In genomic region chr14:55532645-55533309, GRCh38 we compare ENCODE assay signal across 15 cellular contexts. TPM values are rescaled to one million over a fixed set of nuclear protein-coding genes. Genes with fewer than 3 reads are reported as not detected.
DNase-seq lines count a peak whose midpoint lies in the region; ATAC-seq and TF ChIP-seq lines count a peak whose summit lies in the region.
"Had no signal": no experiment of that assay in that cellular context is flagged by ENCODE, and none has a peak within 500 bp of the region (broad histone marks: within the 10 kb centered on the region; RNA-seq: fewer than 3 reads in every experiment).

No MANE protein-coding gene starts in this region.

- no peaks in the 10 kb centered on the region for H3K79me2 ChIP-seq in GM23338 (replicated peaks; ENCODE audit: insufficient read depth)

- H3K36me3 ChIP-seq in GM23338 (ENCODE audit: insufficient read depth) = no peaks in the 10 kb centered on the region

- H3K4me3 Mint-ChIP-seq in GM23338 (no peak overlapping the region), osteocyte (ENCODE audit: unreplicated experiment) (no peak overlapping the region)
- H3K4me3 Mint-ChIP-seq: CD8-positive, alpha-beta memory T cell had no signal

- H3K36me3 Mint-ChIP-seq in GM23338 (ENCODE audit: low read depth) (0 out of 3 replicates have a peak, but pooled peaks cover 2% of the 10 kb centered on the region), osteocyte (ENCODE audit: unreplicated experiment) (peaks cover 2% of the 10 kb centered on the region)

- no peaks in the 10 kb centered on the region for H3F3A ChIP-seq in GM23338 (replicated peaks; ENCODE audit: low read depth)

- no peaks in the 10 kb centered on the region for H3K27me3 ChIP-seq in GM23338 (ENCODE audit: insufficient read depth)
- H3K27me3 ChIP-seq: dorsolateral prefrontal cortex had no signal

- peaks cover 3% of the 10 kb centered on the region for H3K27me3 Mint-ChIP-seq in GM23338 (ENCODE audit: insufficient read depth, low read depth, poor library complexity)
- no peaks in the 10 kb centered on the region for H3K27me3 Mint-ChIP-seq in osteocyte (ENCODE audit: unreplicated experiment)

- H3K4me3 ChIP-seq in GM23338 = no peak overlapping the region
- H3K4me3 ChIP-seq in choroid plexus epithelial cell (ENCODE audit: low read depth, low read length) = no peak overlapping the region
- H3K4me3 ChIP-seq: dorsolateral prefrontal cortex had no signal

- no peaks in the 10 kb centered on the region for H3K4me1 Mint-ChIP-seq in GM23338
- peaks cover 19% of the 10 kb centered on the region for H3K4me1 Mint-ChIP-seq in osteocyte (ENCODE audit: unreplicated experiment)
- H3K4me1 Mint-ChIP-seq: CD8-positive, alpha-beta memory T cell had no signal

- H2AFZ ChIP-seq in GM23338 = no peak overlapping the region

- TF ChIP-seq CTCF in GM23338 (conservative IDR thresholded peaks at IDR 0.05; ENCODE audit: low read depth in 2 of 2) = peak; percentile 13 to 32; a peak in 3 of 4 replicates
- peak; percentile 35 for TF ChIP-seq CTCF in choroid plexus epithelial cell (conservative IDR thresholded peaks at IDR 0.05; ENCODE audit: low read depth, low read length)
- peak; percentile 24 for TF ChIP-seq CTCF in osteocyte (IDR thresholded peaks at IDR 0.05)

- H3K27ac ChIP-seq in GM23338 (ENCODE audit: low read depth) = no peak overlapping the region
- H3K27ac ChIP-seq: dorsolateral prefrontal cortex had no signal

- DNase-seq in GM23338 (ENCODE audit: low spot score) (peak; percentile 47), NCI-H524 (lab: John Stamatoyannopoulos, UW) (peak; percentile 89 to 97), choroid plexus epithelial cell (ENCODE audit: low read depth) (no peak), osteocyte (ENCODE audit: extremely low spot score, unreplicated experiment) (no peak), AG20443 (ENCODE audit: low spot score) (no peak), SHP77 treated with DMSO at 0.1 percent for 48 hours (lab: John Stamatoyannopoulos, UW) (no peak)
- DNase-seq: activated T-cell treated with anti-CD3 and anti-CD28 coated beads, Interleukin-2, amount 50 U/mL, for 48 hours; amniotic stem cell; CD8-positive, alpha-beta memory T cell; dorsolateral prefrontal cortex; kidney glomerular epithelial cell; NCI-H2081 had no signal

- H3K4me1 ChIP-seq in GM23338 (ENCODE audit: insufficient read depth) = no peaks in the 10 kb centered on the region

- peaks cover 7% of the 10 kb centered on the region for H3K9me3 Mint-ChIP-seq in GM23338
- H3K9me3 Mint-ChIP-seq in osteocyte (ENCODE audit: unreplicated experiment) = peaks cover 12% of the 10 kb centered on the region

- no peaks in the 10 kb centered on the region for H3K9me2 ChIP-seq in GM23338 (ENCODE audit: insufficient read depth)

- ATAC-seq in GM23338 (peak; percentile 85), HG03097 (IDR thresholded peaks at IDR 0.05; ENCODE audit: low FRiP score, unreplicated experiment) (no peak)
- ATAC-seq: activated CD4-positive, CD25-positive, alpha-beta regulatory T cell treated with anti-CD3 and anti-CD28 coated beads, Interleukin-2, amount 50 U/mL, for 24 hours; sciatic nerve had no signal

- H4K20me1 ChIP-seq in GM23338 (replicated peaks; ENCODE audit: insufficient read depth) = no peaks in the 10 kb centered on the region

- no peak overlapping the region for H3K4me2 ChIP-seq in GM23338

- H3K27ac Mint-ChIP-seq in GM23338 = no peak overlapping the region
- H3K27ac Mint-ChIP-seq in osteocyte (ENCODE audit: unreplicated experiment) = no peak overlapping the region
- H3K27ac Mint-ChIP-seq: CD8-positive, alpha-beta memory T cell had no signal

TF ChIP-seq in GM23338, 12 proteins besides CTCF, POLR2A, EP300 and RAD21:
- no peak for TF ChIP-seq EZH2 (IDR thresholded peaks at IDR 0.05; ENCODE audit: low read depth, unreplicated experiment)
- no peak for TF ChIP-seq ZNF114 (CRISPR knock-in tag; IDR thresholded peaks at IDR 0.05)
- no peak for TF ChIP-seq EZH2phosphoT487 (IDR thresholded peaks at IDR 0.05; ENCODE audit: unreplicated experiment)
- no peak for TF ChIP-seq STAT1 (IDR thresholded peaks at IDR 0.05; ENCODE audit: unreplicated experiment)

RNA-seq across cellular contexts. Expression of gene KTN1, which starts 47.2 kb away (rescaled TPM):
- 110 and 124 TPM in 2 replicates for total RNA-seq in GM23338 (2014; rRNA removed; shearing (Covaris generic))
- 473 and 607 TPM in 2 replicates for polyA plus RNA-seq in GM23338 (2016; fragmentation: Nextera tagmentation; extraction: Ambion mirVana)
- 138 and 146 TPM in 2 replicates for total RNA-seq in osteocyte

Comparison
In these comparisons a context has a peak if more than half of its experiments do, and no peak if none do; other contexts are left out.
1. DNase-seq: peak in GM23338 (single experiment) and NCI-H524 (2 of 2); none in choroid plexus epithelial cell (single experiment), osteocyte (single experiment), AG20443 (single experiment) and SHP77 treated with DMSO at 0.1 percent for 48 hours (single experiment).
2. Peak in every context shown above with its lines, with median percentiles within 50 percentile points of each other: CTCF ChIP-seq.